Comparison of ENCODE assay signal across 21 cellular contexts in the genomic region with DNA sequence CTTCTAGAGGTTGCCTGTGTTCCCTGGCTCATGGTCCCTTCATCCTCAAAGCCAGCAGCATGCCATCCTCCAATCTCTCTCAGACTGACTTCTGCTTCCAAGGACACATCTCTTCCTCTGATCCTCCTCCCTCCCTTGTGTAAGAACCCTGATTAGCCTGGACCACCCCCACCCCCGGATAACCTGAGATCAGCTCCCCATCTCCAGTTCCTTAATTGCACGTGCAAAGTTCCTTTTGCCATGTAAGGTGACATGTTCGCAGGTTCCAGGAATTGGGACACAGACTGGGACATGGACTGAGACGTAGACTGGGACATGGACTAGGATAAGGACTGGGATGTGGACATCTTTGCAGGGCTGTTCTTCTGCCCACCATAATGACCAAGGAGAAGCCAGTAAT.
DNase-seq lines count a peak whose midpoint lies in the region; TF ChIP-seq lines count a peak whose summit lies in the region.
"Had no signal": no experiment of that assay in that cellular context is flagged by ENCODE, and none has a peak within 500 bp of the region (broad histone marks: within the 10 kb centered on the region; RNA-seq: fewer than 3 reads in every experiment).

No MANE protein-coding gene starts in this region.

- DNase-seq in endodermal cell: no peak
- DNase-seq in islet precursor cell: peak; percentile 12
- peak; percentile 23 for DNase-seq in osteocyte (ENCODE audit: extremely low spot score, unreplicated experiment)
- DNase-seq in vagina (ENCODE audit: extremely low spot score in 2 of 2): peak; percentile 32 to 55
- DNase-seq in UCSD-AML1 (lab: John Stamatoyannopoulos, UW; ENCODE audit: unreplicated experiment): no peak
- no peak for DNase-seq in SKM-1 (lab: John Stamatoyannopoulos, UW; ENCODE audit: unreplicated experiment)
- no peak for DNase-seq in caudate nucleus (lab: John Stamatoyannopoulos, UW)
- no peak for DNase-seq in iPS-NIHi11 (ENCODE audit: low spot score)
- DNase-seq: 8988T; ACHN; BE2C; C1 segment of cervical spinal cord; CD4-positive, alpha-beta memory T cell; CD4-positive, CD25-positive, alpha-beta regulatory T cell; CD8-positive, alpha-beta memory T cell; COR-L47; DMS 273 treated with DMSO at 0.1 percent for 48 hours; DMS79 treated with DMSO at 0.1 percent for 48 hours; GF-D8 had no signal

- intact Hi-C loops in vagina (cut with DNase I): no loop called here

- peaks cover 11% of the 10 kb centered on the region for H3K36me3 Mint-ChIP-seq in endodermal cell (ENCODE audit: low read depth)
- no peaks in the 10 kb centered on the region for H3K36me3 Mint-ChIP-seq in osteocyte (ENCODE audit: unreplicated experiment)
- H3K36me3 Mint-ChIP-seq: CD14-positive monocyte; CD4-positive, alpha-beta memory T cell; CD4-positive, CD25-positive, alpha-beta regulatory T cell had no signal

- H3K9me3 ChIP-seq in endodermal cell (ENCODE audit: control insufficient read depth, low read length): peaks cover 57% of the 10 kb centered on the region
- no peaks in the 10 kb centered on the region for H3K9me3 ChIP-seq in vagina

- H3K9ac ChIP-seq in endodermal cell (ENCODE audit: extremely low read depth, low read length, poor library complexity, severe bottlenecking): no peak overlapping the region
- H3K9ac ChIP-seq: BLaER1 had no signal

- H3K36me3 ChIP-seq in endodermal cell (ENCODE audit: control insufficient read depth, insufficient read depth, low read length): no peaks in the 10 kb centered on the region
- H3K36me3 ChIP-seq in vagina: no peaks in the 10 kb centered on the region
- H3K36me3 ChIP-seq: BE2C, BLaER1 had no signal

- H3K27ac Mint-ChIP-seq in endodermal cell: no peak overlapping the region
- no peak overlapping the region for H3K27ac Mint-ChIP-seq in osteocyte (ENCODE audit: unreplicated experiment)
- H3K27ac Mint-ChIP-seq: CD14-positive monocyte; CD4-positive, alpha-beta memory T cell; CD4-positive, CD25-positive, alpha-beta regulatory T cell; CD8-positive, alpha-beta memory T cell had no signal

- H3K27me3 ChIP-seq in endodermal cell (ENCODE audit: control insufficient read depth, insufficient read depth, low read length, poor library complexity, severe bottlenecking) (no peaks in the 10 kb centered on the region), vagina (no peaks in the 10 kb centered on the region)
- H3K27me3 ChIP-seq: BE2C, BLaER1 had no signal

- no peaks in the 10 kb centered on the region for H3K4me1 ChIP-seq in endodermal cell (ENCODE audit: control insufficient read depth, insufficient read depth, low read length)
- no peaks in the 10 kb centered on the region for H3K4me1 ChIP-seq in vagina
- H3K4me1 ChIP-seq: BE2C, BLaER1 had no signal

- H3K4me3 Mint-ChIP-seq in endodermal cell (no peak overlapping the region), osteocyte (ENCODE audit: unreplicated experiment) (no peak overlapping the region)
- H3K4me3 Mint-ChIP-seq: CD14-positive monocyte; CD4-positive, alpha-beta memory T cell; CD4-positive, CD25-positive, alpha-beta regulatory T cell; CD8-positive, alpha-beta memory T cell had no signal

- H3K9me3 Mint-ChIP-seq in endodermal cell (peaks cover 56% of the 10 kb centered on the region), osteocyte (ENCODE audit: unreplicated experiment) (peaks cover 45% of the 10 kb centered on the region)

- 79 to 90% methylated on average over 3 to 4 of the region's 4 CpGs for WGBS in endodermal cell (ENCODE audit: insufficient coverage in 1 of 2, insufficient read length in 1 of 2), 2 experiments

- H3K27ac ChIP-seq in endodermal cell (ENCODE audit: low read depth, low read length) (no peak overlapping the region), vagina (no peak overlapping the region), caudate nucleus (ENCODE audit: low read depth, low read length) (no peak overlapping the region)
- H3K27ac ChIP-seq: BLaER1 had no signal

- TF ChIP-seq CTCF in endodermal cell (conservative IDR thresholded peaks at IDR 0.05): no peak
- no peak for TF ChIP-seq CTCF in osteocyte (IDR thresholded peaks at IDR 0.05)
- no peak for TF ChIP-seq CTCF in vagina (IDR thresholded peaks at IDR 0.05)

- H3K27me3 Mint-ChIP-seq in endodermal cell (ENCODE audit: insufficient read depth) (peaks cover 12% of the 10 kb centered on the region), osteocyte (ENCODE audit: unreplicated experiment) (no peaks in the 10 kb centered on the region)

- TF ChIP-seq POLR2A in vagina (IDR thresholded peaks at IDR 0.05): no peak

- H3K4me3 ChIP-seq in endodermal cell (ENCODE audit: low read length) (peak overlapping the region; percentile 53), vagina (no peak overlapping the region)
- H3K4me3 ChIP-seq: BLaER1 had no signal

- H3K4me1 Mint-ChIP-seq in endodermal cell (peaks cover 15% of the 10 kb centered on the region), osteocyte (ENCODE audit: unreplicated experiment) (no peaks in the 10 kb centered on the region)
- H3K4me1 Mint-ChIP-seq: CD14-positive monocyte; CD4-positive, alpha-beta memory T cell; CD4-positive, CD25-positive, alpha-beta regulatory T cell; CD8-positive, alpha-beta memory T cell had no signal

Comparison
In these comparisons a context has a peak if more than half of its experiments do, and no peak if none do; other contexts are left out.
1. DNase-seq: peak in islet precursor cell (single experiment), osteocyte (single experiment) and vagina (2 of 2); none in endodermal cell (single experiment), UCSD-AML1 (single experiment), SKM-1 (single experiment), caudate nucleus (0 of 61) and iPS-NIHi11 (single experiment).